In the genomic region with DNA sequence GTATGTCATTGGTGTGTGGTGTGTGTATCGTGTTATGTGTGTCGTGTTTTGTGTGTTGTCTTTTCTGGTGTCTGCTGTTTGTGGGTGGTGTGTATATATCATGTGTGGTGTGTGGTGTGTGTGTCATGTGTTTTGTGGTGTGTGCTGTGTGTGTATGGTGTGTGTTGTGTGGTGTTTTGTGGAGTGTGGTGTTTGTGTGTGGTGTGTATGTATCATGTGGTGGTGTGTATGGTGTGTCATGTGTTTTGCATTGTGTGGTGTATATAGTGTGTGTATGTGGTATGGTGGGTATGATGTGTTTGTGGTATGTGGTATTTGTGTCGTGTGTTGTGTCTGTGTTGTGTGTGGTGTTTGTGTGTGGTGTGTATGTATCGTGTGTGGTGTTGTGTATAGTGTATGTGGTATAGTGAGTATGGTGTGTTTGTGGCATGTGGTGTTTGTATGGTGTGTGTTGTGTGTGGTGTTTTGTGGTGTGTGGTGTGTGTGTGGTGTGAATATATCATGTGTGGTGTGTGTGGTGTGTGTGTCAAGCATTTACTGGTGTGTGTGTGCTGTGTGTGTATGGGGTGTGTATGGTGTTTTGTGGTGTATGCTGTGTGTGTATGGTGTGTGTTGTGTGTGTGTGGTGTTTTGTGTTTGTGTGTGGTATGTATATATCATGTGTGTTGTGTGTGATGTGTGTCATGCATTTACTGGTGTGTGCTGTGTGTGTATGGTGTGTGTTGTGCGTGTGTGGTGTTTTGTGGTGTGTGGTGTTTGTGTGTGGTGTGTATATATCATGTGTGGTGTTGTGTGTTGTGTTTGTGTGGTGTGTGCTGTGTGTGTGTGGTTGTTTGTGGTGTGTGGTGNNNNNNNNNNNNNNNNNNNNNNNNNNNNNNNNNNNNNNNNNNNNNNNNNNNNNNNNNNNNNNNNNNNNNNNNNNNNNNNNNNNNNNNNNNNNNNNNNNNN, we compare ENCODE assay signal across 18 cellular contexts. TPM values are rescaled to one million over a fixed set of nuclear protein-coding genes. Genes with fewer than 3 reads are reported as not detected.
DNase-seq lines count a peak whose midpoint lies in the region; ATAC-seq and TF ChIP-seq lines count a peak whose summit lies in the region.
"Had no signal": no experiment of that assay in that cellular context is flagged by ENCODE, and none has a peak within 500 bp of the region (broad histone marks: within the 10 kb centered on the region; RNA-seq: fewer than 3 reads in every experiment).

No MANE protein-coding gene starts in this region.

- ATAC-seq in left lobe of liver: no peak
- ATAC-seq in HG02970 (IDR thresholded peaks at IDR 0.05; ENCODE audit: low FRiP score, unreplicated experiment): no peak
- no peak for ATAC-seq in GM19455 (IDR thresholded peaks at IDR 0.05; ENCODE audit: unreplicated experiment)

- no peak overlapping the region for H3K4me3 ChIP-seq in AG10803 (ENCODE audit: low read length)
- H3K4me3 ChIP-seq: SJCRH30 had no signal

- no peak for TF ChIP-seq CTCF in AG10803 (conservative IDR thresholded peaks at IDR 0.05; ENCODE audit: low read length)

- DNase-seq in AG10803 (ENCODE audit: low read depth): peak; percentile 23
- peak; percentile 12 for DNase-seq in Daoy (ENCODE audit: low read depth)
- peak; percentile 47 for DNase-seq in SK-N-DZ (ENCODE audit: low spot score)
- DNase-seq in left lobe of liver (ENCODE audit: low spot score): peak; percentile 27
- DNase-seq in DMS79 treated with DMSO at 0.1 percent for 48 hours (lab: John Stamatoyannopoulos, UW): no peak
- DNase-seq in hypothalamus (lab: John Stamatoyannopoulos, UW): no peak
- DNase-seq: AML-193; effector memory CD4-positive, alpha-beta T cell; NCI-H1694 treated with DMSO at 0.1 percent for 48 hours; NCI-H2227 treated with DMSO at 0.1 percent for 48 hours had no signal

RNA-seq across cellular contexts. Expression of a gene that starts 12.7 kb away (rescaled TPM):
- 73.1 and 87.7 TPM in 2 replicates for total RNA-seq in Daoy (2014; rRNA removed; shearing (Covaris generic))
- polyA plus RNA-seq in SK-N-DZ (2014; cell fraction: cytosol; rRNA removed): 74.5 and 74.6 TPM in 2 replicates
- 113 and 127 TPM in 2 replicates for polyA plus RNA-seq in SK-N-DZ (2014; cell fraction: nucleus; rRNA removed)
- 36.8 TPM for total RNA-seq in left lobe of liver

RNA-seq across cellular contexts. Expression of a gene that starts 39.3 kb away (rescaled TPM):
- not detected in 2 replicates for total RNA-seq in Daoy (2014; rRNA removed; shearing (Covaris generic))
- not detected in 2 replicates for polyA plus RNA-seq in SK-N-DZ (2014; cell fraction: cytosol; rRNA removed)
- not detected in 2 replicates for polyA plus RNA-seq in SK-N-DZ (2014; cell fraction: nucleus; rRNA removed)
- not detected for total RNA-seq in left lobe of liver
- total RNA-seq: mononuclear cell; SJCRH30; skeletal muscle tissue; T-helper 1 cell treated with Interleukin-12 subunit alpha and Interleukin-12 subunit beta and Interleukin-4 antibody, amounts not matched to agents 30 ng/mL and 1 ng/mL, for 36 hours had no signal
- polyA plus RNA-seq: fibroblast of lung, neural cell had no signal

RNA-seq across cellular contexts. Expression of a gene that starts 54.9 kb away (rescaled TPM):
- total RNA-seq in Daoy (2014; rRNA removed; shearing (Covaris generic)): 59.4 and 82.5 TPM in 2 replicates
- 31.3 and 34.1 TPM in 2 replicates for polyA plus RNA-seq in SK-N-DZ (2014; cell fraction: cytosol; rRNA removed)
- polyA plus RNA-seq in SK-N-DZ (2014; cell fraction: nucleus; rRNA removed): 58.9 and 62.2 TPM in 2 replicates
- 65.1 TPM for total RNA-seq in left lobe of liver

RNA-seq across cellular contexts. Expression of a gene that starts 55.1 kb away (rescaled TPM):
- 12.6 and 16.3 TPM in 2 replicates for total RNA-seq in Daoy (2014; rRNA removed; shearing (Covaris generic))
- 22.9 and 24.2 TPM in 2 replicates for polyA plus RNA-seq in SK-N-DZ (2014; cell fraction: cytosol; rRNA removed)
- polyA plus RNA-seq in SK-N-DZ (2014; cell fraction: nucleus; rRNA removed): 33.4 and 35.5 TPM in 2 replicates
- 19.1 TPM for total RNA-seq in left lobe of liver

Comparison
In these comparisons a context has a peak if more than half of its experiments do, and no peak if none do; other contexts are left out.
1. DNase-seq: peak in AG10803 (single experiment), Daoy (single experiment), SK-N-DZ (single experiment) and left lobe of liver (single experiment); none in DMS79 treated with DMSO at 0.1 percent for 48 hours (single experiment) and hypothalamus (0 of 51).